Comparison of ENCODE assay signal across 9 cellular contexts in the genomic region with DNA sequence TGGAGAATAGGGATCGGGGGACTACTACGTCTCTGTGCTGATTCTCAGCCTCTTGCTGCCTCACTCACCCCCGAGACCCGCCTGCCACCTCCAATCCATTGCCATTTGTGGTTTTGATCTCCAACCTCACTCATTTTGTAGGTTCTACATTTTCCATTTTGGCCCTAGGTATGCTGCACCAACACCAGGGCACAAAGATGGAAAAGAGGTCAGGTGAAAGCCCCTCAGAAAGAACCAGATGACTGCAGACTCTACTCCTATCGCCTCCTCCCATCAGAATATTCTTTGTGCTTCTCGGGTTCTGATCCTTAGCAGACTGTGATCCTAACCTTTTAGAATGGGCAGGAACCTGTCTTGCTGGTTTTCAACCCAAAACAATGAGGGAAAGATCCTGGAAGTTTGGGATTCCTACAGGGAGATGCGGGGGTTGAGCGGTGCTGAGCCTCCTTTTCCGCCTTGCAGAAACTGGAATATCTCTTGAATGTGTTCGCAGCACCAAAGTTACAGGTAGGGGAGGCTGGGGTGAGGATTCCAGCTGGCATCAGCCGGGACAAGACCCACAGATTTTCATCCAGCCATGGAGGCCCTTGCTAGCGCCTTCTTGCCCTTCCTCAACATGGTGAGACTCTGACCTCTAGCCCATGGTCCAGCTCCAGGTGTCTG. TPM values are rescaled to one million over a fixed set of nuclear protein-coding genes. Genes with fewer than 3 reads are reported as not detected.
A peak's percentile ranks its signal among the peaks of the same experiment; 100 is the strongest.
DNase-seq lines count a peak whose midpoint lies in the region; ATAC-seq and TF ChIP-seq lines count a peak whose summit lies in the region.
"Had no signal": no experiment of that assay in that cellular context is flagged by ENCODE, and none has a peak within 500 bp of the region (broad histone marks: within the 10 kb centered on the region; RNA-seq: fewer than 3 reads in every experiment).

No MANE protein-coding gene starts in this region.

- H3K36me3 Mint-ChIP-seq in Caco-2 (ENCODE audit: insufficient read depth, unreplicated experiment), result peaks cover 12% of the 10 kb centered on the region

- no peak overlapping the region for H3K9ac ChIP-seq in parathyroid adenoma

- H3K4me1 ChIP-seq in Caco-2 (peaks cover 36% of the 10 kb centered on the region), parathyroid adenoma (peaks cover 4% of the 10 kb centered on the region), ovary (ENCODE audit: insufficient read depth) (peaks cover 5% of the 10 kb centered on the region)

- intact Hi-C loops in Caco-2 (cut with micrococcal nuclease; ENCODE audit: unreplicated experiment), result loop anchor here (2.0 kb wide), 2 partner anchors 37 to 47 kb away; no protein-coding TSS in a partner anchor
- intact Hi-C loops in dorsolateral prefrontal cortex (cut with DNase I), result loop anchor here in 1 of 2 donors (2.0 kb wide), 1 partner anchor 15 kb away; no protein-coding TSS in a partner anchor
- intact Hi-C loops in ovary (cut with DNase I), result loop anchor here in 1 of 4 donors (10.0 kb wide), 1 partner anchor 187 kb away; no protein-coding TSS in a partner anchor

- DNase-seq in Caco-2, result no peak
- no peak for DNase-seq in LNCaP clone FGC (ENCODE audit: low read depth)
- DNase-seq in dorsolateral prefrontal cortex, result peak in 1 of 10 donors; percentile 8
- DNase-seq in ovary, result no peak
- DNase-seq in NCI-H774 (lab: John Stamatoyannopoulos, UW), result no peak
- DNase-seq in DMS153 treated with DMSO at 0.1 percent for 48 hours (lab: John Stamatoyannopoulos, UW; ENCODE audit: unreplicated experiment), result no peak

- H3K4me3 ChIP-seq in Caco-2 (ENCODE audit: low read depth, low read length), result peak overlapping the region; percentile 47
- H3K4me3 ChIP-seq in LNCaP clone FGC (ENCODE audit: low read depth, low read length), result peak overlapping the region; percentile 35
- peak overlapping the region; percentile 54 to 90 (median 74) for H3K4me3 ChIP-seq in dorsolateral prefrontal cortex
- no peak overlapping the region for H3K4me3 ChIP-seq in parathyroid adenoma (ENCODE audit: low read depth, low read length)
- H3K4me3 ChIP-seq in ovary, result no peak overlapping the region

- POLR2A ChIA-PET in Caco-2 (lab: Charles Lee), result interaction anchor here (0.6 to 1.1 kb wide), 5 partner anchors 18 to 79 kb away, joined by 3 to 6 read pairs (median 3); partner anchors contain the start of gene MEF2D

- TF ChIP-seq EP300 in ovary (IDR thresholded peaks at IDR 0.05), result no peak

- no peaks in the 10 kb centered on the region for H3K9me3 Mint-ChIP-seq in Caco-2 (ENCODE audit: unreplicated experiment)

- H3K27ac Mint-ChIP-seq in Caco-2 (ENCODE audit: unreplicated experiment), result peak overlapping the region; percentile 76

- BruUV-seq in Caco-2 (replicated peaks; lab: Mats Ljungman, UMichigan), result no TSS peak

- H3K36me3 ChIP-seq in Caco-2 (ENCODE audit: control insufficient read depth, insufficient read depth, low read length) (no peaks in the 10 kb centered on the region), parathyroid adenoma (ENCODE audit: control insufficient read depth, insufficient read depth, low read length) (no peaks in the 10 kb centered on the region), ovary (no peaks in the 10 kb centered on the region)

- CTCF ChIA-PET in Caco-2 (lab: Charles Lee), result interaction anchor here (0.6 to 1.8 kb wide), 5 partner anchors 24 to 43 kb away, joined by 3 to 43 read pairs (median 6); no protein-coding TSS in a partner anchor

- 16 to 27% (median 23%) methylated on average over 12 of the region's 12 CpGs for WGBS in ovary, 3 donors

- peak overlapping the region in 56 of 59 donors; percentile 22 to 100 (median 89) for H3K27ac ChIP-seq in dorsolateral prefrontal cortex
- H3K27ac ChIP-seq in parathyroid adenoma, result no peak overlapping the region
- no peak overlapping the region for H3K27ac ChIP-seq in ovary

- no peaks in the 10 kb centered on the region for H3K79me2 ChIP-seq in parathyroid adenoma

- TF ChIP-seq CTCF in Caco-2 (IDR thresholded peaks at IDR 0.05; ENCODE audit: insufficient read depth in 1 of 2, low read depth in 1 of 2, low read length in 1 of 2, severe bottlenecking in 1 of 2, unreplicated experiment in 1 of 2), result no peak
- no peak for TF ChIP-seq CTCF in LNCaP clone FGC (IDR thresholded peaks at IDR 0.05; ENCODE audit: control insufficient read depth, extremely low read depth, insufficient read depth)
- peak in 1 of 56 donors; percentile 4 for TF ChIP-seq CTCF in dorsolateral prefrontal cortex (IDR thresholded peaks at IDR 0.05 in 54 of 56, conservative IDR thresholded peaks at IDR 0.05 in 2 of 56; ENCODE audit: low read depth in 1 of 56, partially characterized antibody in 56 of 56)
- no peak for TF ChIP-seq CTCF in parathyroid adenoma (IDR thresholded peaks at IDR 0.05)
- TF ChIP-seq CTCF in ovary (IDR thresholded peaks at IDR 0.05), result no peak

- peak overlapping the region; percentile 60 for H3K4me2 ChIP-seq in parathyroid adenoma (ENCODE audit: low read length)

- no peaks in the 10 kb centered on the region for H3K9me3 ChIP-seq in Caco-2
- H3K9me3 ChIP-seq in parathyroid adenoma (ENCODE audit: control insufficient read depth, low read length), result no peaks in the 10 kb centered on the region
- no peaks in the 10 kb centered on the region for H3K9me3 ChIP-seq in ovary

- peaks cover 14% of the 10 kb centered on the region for H3K27me3 Mint-ChIP-seq in Caco-2 (ENCODE audit: insufficient read depth, unreplicated experiment)

- peaks cover 10% of the 10 kb centered on the region for H3K4me1 Mint-ChIP-seq in Caco-2 (ENCODE audit: low read depth, unreplicated experiment)

- TF ChIP-seq POLR2A in ovary (IDR thresholded peaks at IDR 0.05), result no peak

- no peaks in the 10 kb centered on the region; the same call in 1 of the 2 replicates for H3K27me3 ChIP-seq in Caco-2 (replicated peaks; ENCODE audit: control insufficient read depth, insufficient read depth, low read length)
- peaks cover 0 to 36% (median 0%) of the 10 kb centered on the region in 45 donors for H3K27me3 ChIP-seq in dorsolateral prefrontal cortex
- H3K27me3 ChIP-seq in parathyroid adenoma (ENCODE audit: control insufficient read depth, insufficient read depth, low read length), result peaks cover 7% of the 10 kb centered on the region
- peaks cover 13% of the 10 kb centered on the region for H3K27me3 ChIP-seq in ovary

- no peak for ATAC-seq in GM19324 (IDR thresholded peaks at IDR 0.05; ENCODE audit: low FRiP score, unreplicated experiment)

- peak overlapping the region; percentile 80 for H3K4me3 Mint-ChIP-seq in Caco-2 (ENCODE audit: unreplicated experiment)

- H2AFZ ChIP-seq in parathyroid adenoma, result peak overlapping the region; percentile 33

RNA-seq across cellular contexts. Expression of gene RHBG, which starts 53.1 kb away (rescaled TPM):
- total RNA-seq in Caco-2 (2022), result 4.6 and 6.5 TPM in 2 replicates
- total RNA-seq in dorsolateral prefrontal cortex, result under 1 TPM in 5 of 120 experiments, not detected in 115; 0.33 to 0.61 (median 0.44) TPM
- 10 to 100 TPM in 4 of 7 donors, 1 to 10 TPM in 3; 2.3 to 27.4 (median 13.6) TPM for total RNA-seq in ovary
- polyA plus RNA-seq in ovary, result 10 to 100 TPM in 1 of 2 donors, 1 to 10 TPM in 1; 2.5 to 19.5 TPM
- total RNA-seq: SK-MEL-5 had no signal

Comparison
In these comparisons a context has a peak if more than half of its experiments do, and no peak if none do; other contexts are left out.
1. H3K4me3 ChIP-seq: peak in Caco-2 (single experiment), LNCaP clone FGC (single experiment) and dorsolateral prefrontal cortex (59 of 59); none in parathyroid adenoma (single experiment) and ovary (single experiment).
2. H3K27ac ChIP-seq: peak in dorsolateral prefrontal cortex (56 of 59); none in parathyroid adenoma (single experiment) and ovary (0 of 2).